Comparison of ENCODE assay signal across 7 cellular contexts in genomic region chr9:83981126-83981871, GRCh38. TPM values are rescaled to one million over a fixed set of nuclear protein-coding genes. Genes with fewer than 3 reads are reported as not detected.
DNase-seq lines count a peak whose midpoint lies in the region; ATAC-seq and TF ChIP-seq lines count a peak whose summit lies in the region.

No MANE protein-coding gene starts in this region.

- CTCF ChIA-PET in OCI-LY7 (lab: Charles Lee; ENCODE audit: unreplicated experiment) = no interaction called here

- H2AFZ ChIP-seq in OCI-LY7 (ENCODE audit: low read length) = no peak overlapping the region

- H3K9me3 Mint-ChIP-seq in HFFc6 = no peaks in the 10 kb centered on the region

- peak overlapping the region; percentile 88 for H3K27ac ChIP-seq in OCI-LY7 (ENCODE audit: low read depth, low read length, poor library complexity, severe bottlenecking)

- peaks cover 37% of the 10 kb centered on the region for H3K36me3 ChIP-seq in OCI-LY7 (ENCODE audit: insufficient read depth, low read length)

- H3K4me3 Mint-ChIP-seq in HFFc6 = peak overlapping the region; percentile 98

- DNase-seq in EH (ENCODE audit: low read depth) (peak; percentile 50), HFFc6 (peak; percentile 27), OCI-LY7 (ENCODE audit: low spot score) (peak; percentile 70), T47D (ENCODE audit: low read depth in 1 of 2, low spot score in 1 of 2) (peak; percentile 13 to 49), inferior parietal cortex (ENCODE audit: extremely low spot score) (peak; percentile 35)
- DNase-seq in stimulated activated CD8-positive, alpha-beta memory T cell treated with anti-CD3 and anti-CD28 coated beads, Interleukin-4, amount 100 ng/mL, for 48 hours = peak; percentile 42

- H3K9me2 ChIP-seq in OCI-LY7 (ENCODE audit: insufficient read depth, low read length) = no peaks in the 10 kb centered on the region

- POLR2A ChIA-PET in OCI-LY7 (lab: Charles Lee) = interaction anchor here (0.8 to 1.2 kb wide), 2 partner anchors 21 to 50 kb away, joined by 3 read pairs; no protein-coding TSS in a partner anchor

- H3K36me3 Mint-ChIP-seq in HFFc6 (ENCODE audit: low read depth) = peaks cover 35% of the 10 kb centered on the region

- no peak for ATAC-seq in HG03521 (IDR thresholded peaks at IDR 0.05; ENCODE audit: unreplicated experiment)

- H3K27me3 Mint-ChIP-seq in HFFc6 (ENCODE audit: insufficient read depth) = peaks cover 16% of the 10 kb centered on the region

- peak overlapping the region; percentile 82 for H3K4me3 ChIP-seq in OCI-LY7 (ENCODE audit: low read depth, low read length, poor library complexity, severe bottlenecking)

- H3K4me2 ChIP-seq in OCI-LY7 (ENCODE audit: low read length) = peak overlapping the region; percentile 97

- BruUV-seq in OCI-LY7 (replicated peaks; lab: Mats Ljungman, UMichigan) = no TSS peak

- TF ChIP-seq CTCF in HFFc6 (IDR thresholded peaks at IDR 0.05) (no peak), OCI-LY7 (conservative IDR thresholded peaks at IDR 0.05; ENCODE audit: low read length) (no peak)

- H3K27ac Mint-ChIP-seq in HFFc6 = peak overlapping the region; percentile 99

- intact Hi-C loops in OCI-LY7 (cut with micrococcal nuclease; ENCODE audit: unreplicated experiment) = loop anchor here (5.0 kb wide), 1 partner anchor 1761 kb away; the partner anchor contains the start of gene AGTPBP1

- peaks cover 47% of the 10 kb centered on the region for H3K4me1 ChIP-seq in OCI-LY7 (ENCODE audit: insufficient read depth, low read length, poor library complexity, severe bottlenecking)

- peaks cover 37% of the 10 kb centered on the region for H4K20me1 ChIP-seq in OCI-LY7 (ENCODE audit: insufficient read depth, low read length)

- in situ Hi-C loops in T47D (cut with HindIII; ENCODE audit: low pct_unique_long_range_greater_than_20kb, low sequenced_read_pairs) = no loop called here

- H3K9me3 ChIP-seq in OCI-LY7 (ENCODE audit: low read length) = no peaks in the 10 kb centered on the region

- peaks cover 41% of the 10 kb centered on the region for H3K4me1 Mint-ChIP-seq in HFFc6 (ENCODE audit: low read depth)

- peaks cover 94% of the 10 kb centered on the region for H3K79me2 ChIP-seq in OCI-LY7 (ENCODE audit: insufficient read depth, low read depth, low read length)

RNA-seq across cellular contexts. Expression of gene RMI1, which starts 0.7 kb away (rescaled TPM):
- 10 to 100 TPM in 5 of 6 experiments, 1 to 10 TPM in 1; 8.2 to 13.4 (median 12.2) TPM for total RNA-seq in HFFc6 (2021; fragmentation: NEBNext Ultra II Directional; extraction: Animal tissue kit (Norgen Biotek cat#: 25700))
- total RNA-seq in OCI-LY7 (2014; rRNA removed; shearing (Covaris generic)) = 10.0 and 16.7 TPM in 2 replicates
- 44.3 and 46.2 TPM in 2 replicates for total RNA-seq in OCI-LY7 (2022)

RNA-seq across cellular contexts. Expression of gene HNRNPK, which starts 1.3 kb away (rescaled TPM):
- 100 to 1,000 TPM; 520 to 678 (median 632) TPM for total RNA-seq in HFFc6 (2021; fragmentation: NEBNext Ultra II Directional; extraction: Animal tissue kit (Norgen Biotek cat#: 25700))
- total RNA-seq in OCI-LY7 (2014; rRNA removed; shearing (Covaris generic)) = 592 and 700 TPM in 2 replicates
- total RNA-seq in OCI-LY7 (2022) = 768 and 787 TPM in 2 replicates
